Comparison of ENCODE assay signal across 9 cellular contexts in genomic region chr12:124496584-124496983, GRCh38.
DNase-seq lines count a peak whose midpoint lies in the region; ATAC-seq and TF ChIP-seq lines count a peak whose summit lies in the region.
"Had no signal": no experiment of that assay in that cellular context is flagged by ENCODE, and none has a peak within 500 bp of the region (broad histone marks: within the 10 kb centered on the region; RNA-seq: fewer than 3 reads in every experiment).

No MANE protein-coding gene starts in this region.

- no peak overlapping the region for H3K4me3 Mint-ChIP-seq in activated naive CD4-positive, alpha-beta T cell treated with anti-CD3 and anti-CD28 coated beads, Interleukin-2, amount 10 ng/mL, durations not matched to agents 7 days and 5 days

- peaks cover 33 to 61% of the 10 kb centered on the region in 2 experiments; a peak in 3 of 4 replicates for H3K4me1 ChIP-seq in SK-N-SH (ENCODE audit: control insufficient read depth in 1 of 2, insufficient read depth in 2 of 2, low read depth in 1 of 2, low read length in 1 of 2)
- H3K4me1 ChIP-seq in osteoblast (ENCODE audit: insufficient read depth, low read length) = peaks cover 27% of the 10 kb centered on the region

- in situ Hi-C loops in T47D (cut with HindIII; ENCODE audit: low pct_unique_long_range_greater_than_20kb, low sequenced_read_pairs) = no loop called here

- H3K9ac ChIP-seq in SK-N-SH = no peak overlapping the region

- 77% methylated on average over 3 of the region's 3 CpGs for WGBS in SK-N-SH (ENCODE audit: low lambda C conversion rate)

- H3K27me3 Mint-ChIP-seq in activated naive CD4-positive, alpha-beta T cell treated with anti-CD3 and anti-CD28 coated beads, Interleukin-2, amount 10 ng/mL, durations not matched to agents 7 days and 5 days = no peaks in the 10 kb centered on the region
- H3K27me3 Mint-ChIP-seq: progenitor cell of endocrine pancreas had no signal

- H3K27me3 ChIP-seq in SK-N-SH (ENCODE audit: insufficient read depth) (no peaks in the 10 kb centered on the region), osteoblast (ENCODE audit: insufficient read depth, low read length) (no peaks in the 10 kb centered on the region)

- TF ChIP-seq CTCF in SK-N-SH (IDR thresholded peaks at IDR 0.05) = no peak
- no peak for TF ChIP-seq CTCF in osteoblast (IDR thresholded peaks at IDR 0.05; ENCODE audit: extremely low read depth, low read depth, low read length)

- no peak overlapping the region for H3K27ac Mint-ChIP-seq in activated naive CD4-positive, alpha-beta T cell treated with anti-CD3 and anti-CD28 coated beads, Interleukin-2, amount 10 ng/mL, durations not matched to agents 7 days and 5 days

- DNase-seq in SK-N-SH (peak; percentile 66), HEK293T (ENCODE audit: extremely low spot score) (peak; percentile 38), T47D (ENCODE audit: low read depth in 1 of 2, low spot score in 1 of 2) (peak; percentile 66 to 81), osteoblast (ENCODE audit: insufficient read length, low spot score, missing footprints) (peak; percentile 97), T-helper 1 cell (no peak)
- no peak for DNase-seq in stimulated activated CD4-positive, alpha-beta T cell treated with anti-CD3 and anti-CD28 coated beads, Interleukin-12 subunit alpha, Interleukin-12 subunit beta, amount 100 ng/mL, for 4 hours
- no peak for DNase-seq in activated naive CD4-positive, alpha-beta T cell treated with anti-CD3 and anti-CD28 coated beads, Interleukin-2, amount 10 ng/mL, durations not matched to agents 7 days and 5 days

- H3K27ac ChIP-seq in SK-N-SH (ENCODE audit: low read depth in 2 of 2, low read length in 1 of 2) (peak overlapping the region in 1 of 2 experiments; percentile 28; a peak in 1 of 4 replicates), osteoblast (ENCODE audit: low read depth, low read length) (peak overlapping the region; percentile 89)

- H3K36me3 ChIP-seq in SK-N-SH (replicated peaks in 1 of 2; ENCODE audit: control insufficient read depth in 1 of 2, insufficient read depth in 2 of 2, low read length in 1 of 2) (peaks cover 7 to 25% of the 10 kb centered on the region in 2 experiments), osteoblast (ENCODE audit: insufficient read depth, low read length) (peaks cover 14% of the 10 kb centered on the region)

- peaks cover 3% of the 10 kb centered on the region for H3K36me3 Mint-ChIP-seq in activated naive CD4-positive, alpha-beta T cell treated with anti-CD3 and anti-CD28 coated beads, Interleukin-2, amount 10 ng/mL, durations not matched to agents 7 days and 5 days

- H2AFZ ChIP-seq in SK-N-SH (ENCODE audit: low read depth) (no peak overlapping the region), osteoblast (ENCODE audit: low read length) (no peak overlapping the region)

- no peak overlapping the region for H3K4me3 ChIP-seq in SK-N-SH (ENCODE audit: low read depth in 2 of 2, low read length in 1 of 2)
- no peak overlapping the region for H3K4me3 ChIP-seq in osteoblast (ENCODE audit: insufficient read depth, low read length)

- H3F3A ChIP-seq in SK-N-SH (replicated peaks; ENCODE audit: insufficient read depth) = peaks cover 5% of the 10 kb centered on the region

- H3K9me3 ChIP-seq in SK-N-SH (no peaks in the 10 kb centered on the region), osteoblast (ENCODE audit: low read depth, low read length) (no peaks in the 10 kb centered on the region)

- H3K4me1 Mint-ChIP-seq in activated naive CD4-positive, alpha-beta T cell treated with anti-CD3 and anti-CD28 coated beads, Interleukin-2, amount 10 ng/mL, durations not matched to agents 7 days and 5 days = peaks cover 23% of the 10 kb centered on the region

- H3K4me2 ChIP-seq in SK-N-SH (no peak overlapping the region), osteoblast (ENCODE audit: insufficient read depth, low read length) (no peak overlapping the region)

- CTCF ChIA-PET in SK-N-SH (lab: Yijun Ruan, JAX) (interaction anchor here (1.0 kb wide), 1 partner anchor 10 kb away, joined by 3 read pairs; no protein-coding TSS in a partner anchor), HEK293T (lab: Yijun Ruan, JAX) (no interaction called here)
- CTCF ChIA-PET in activated naive CD4-positive, alpha-beta T cell treated with anti-CD3 and anti-CD28 coated beads, Interleukin-2, amount 10 ng/mL, durations not matched to agents 7 days and 5 days (lab: Charles Lee) = no interaction called here

- POLR2A ChIA-PET in SK-N-SH (lab: Yijun Ruan, JAX) (no interaction called here), HEK293T (lab: Yijun Ruan, JAX) (no interaction called here)

- H4K20me1 ChIP-seq in SK-N-SH (ENCODE audit: insufficient read depth) (peaks cover 100% of the 10 kb centered on the region), osteoblast (ENCODE audit: insufficient read depth, low read length) (peaks cover 90% of the 10 kb centered on the region)

- ATAC-seq in SK-N-SH treated with all-trans-retinoic acid at 6 μM for 48 hours = no peak

- H3K79me2 ChIP-seq in SK-N-SH (ENCODE audit: insufficient read depth) = peaks cover 98% of the 10 kb centered on the region
- peaks cover 90% of the 10 kb centered on the region for H3K79me2 ChIP-seq in osteoblast (ENCODE audit: insufficient read depth, low read length)

- no peaks in the 10 kb centered on the region for H3K9me2 ChIP-seq in SK-N-SH

- no peak for TF ChIP-seq EP300 in SK-N-SH (IDR thresholded peaks at IDR 0.05; ENCODE audit: borderline replicate concordance in 1 of 2, low read depth in 1 of 2, low read length in 1 of 2)

- H3K9me3 Mint-ChIP-seq in activated naive CD4-positive, alpha-beta T cell treated with anti-CD3 and anti-CD28 coated beads, Interleukin-2, amount 10 ng/mL, durations not matched to agents 7 days and 5 days = no peaks in the 10 kb centered on the region

- no peak for TF ChIP-seq RAD21 in SK-N-SH (IDR thresholded peaks at IDR 0.05; ENCODE audit: low read length)

TF ChIP-seq in SK-N-SH, 30 proteins besides CTCF, POLR2A, EP300 and RAD21:
- TF ChIP-seq USF2 (IDR thresholded peaks at IDR 0.05; ENCODE audit: borderline replicate concordance, low read depth, low read length) = no peak
- TF ChIP-seq USF1 (IDR thresholded peaks at IDR 0.05; ENCODE audit: borderline replicate concordance, low read depth) = peak; percentile 73

TF ChIP-seq in SK-N-SH treated with all-trans-retinoic acid at 6 μM for 48 hours, 23 proteins besides CTCF, POLR2A, EP300 and RAD21 (continues in another document):
- TF ChIP-seq ESRRG (CRISPR knock-in tag; IDR thresholded peaks at IDR 0.05) = no peak
- TF ChIP-seq SNAI2 (CRISPR knock-in tag; IDR thresholded peaks at IDR 0.05) = no peak
- TF ChIP-seq ARNTL (CRISPR knock-in tag; IDR thresholded peaks at IDR 0.05; ENCODE audit: borderline replicate concordance, low read depth) = no peak
- TF ChIP-seq TCF4 (CRISPR knock-in tag; IDR thresholded peaks at IDR 0.05; ENCODE audit: borderline replicate concordance) = no peak
- no peak for TF ChIP-seq PPARA (CRISPR knock-in tag; IDR thresholded peaks at IDR 0.05; ENCODE audit: borderline replicate concordance)
- TF ChIP-seq PATZ1 (CRISPR knock-in tag; IDR thresholded peaks at IDR 0.05; ENCODE audit: borderline replicate concordance) = no peak
- no peak for TF ChIP-seq BACH2 (CRISPR knock-in tag; IDR thresholded peaks at IDR 0.05; ENCODE audit: borderline replicate concordance)
- no peak for TF ChIP-seq RARB (CRISPR knock-in tag; IDR thresholded peaks at IDR 0.05)

TF ChIP-seq in HEK293T, 16 proteins besides CTCF, POLR2A, EP300 and RAD21:
- no peak for TF ChIP-seq ZNF384 (IDR thresholded peaks at IDR 0.05)
- no peak for TF ChIP-seq LEF1 (IDR thresholded peaks at IDR 0.05; ENCODE audit: borderline replicate concordance)
- TF ChIP-seq L3MBTL2 (conservative IDR thresholded peaks at IDR 0.05) = no peak
- TF ChIP-seq SUZ12 (IDR thresholded peaks at IDR 0.05) = no peak
- no peak for TF ChIP-seq FOXM1 (IDR thresholded peaks at IDR 0.05; ENCODE audit: borderline replicate concordance)
- no peak for TF ChIP-seq ARNT (IDR thresholded peaks at IDR 0.05)
- TF ChIP-seq FOXA1 (IDR thresholded peaks at IDR 0.05) = no peak
- TF ChIP-seq HDGF (IDR thresholded peaks at IDR 0.05; ENCODE audit: borderline replicate concordance) = no peak
- TF ChIP-seq SP1 (IDR thresholded peaks at IDR 0.05) = no peak
- TF ChIP-seq PKNOX1 (IDR thresholded peaks at IDR 0.05) = no peak
- no peak for TF ChIP-seq ELF4 (IDR thresholded peaks at IDR 0.05)
- no peak for TF ChIP-seq BHLHE40 (IDR thresholded peaks at IDR 0.05; ENCODE audit: borderline replicate concordance)
- no peak for TF ChIP-seq FOXK2 (IDR thresholded peaks at IDR 0.05)
- TF ChIP-seq CTBP1 (IDR thresholded peaks at IDR 0.05; ENCODE audit: borderline replicate concordance) = no peak
- no peak for TF ChIP-seq TARDBP (IDR thresholded peaks at IDR 0.05)
- no peak for TF ChIP-seq NFRKB (IDR thresholded peaks at IDR 0.05)

Comparison
In these comparisons a context has a peak if more than half of its experiments do, and no peak if none do; other contexts are left out.
1. DNase-seq: peak in SK-N-SH (single experiment), HEK293T (single experiment), T47D (2 of 2) and osteoblast (single experiment); none in T-helper 1 cell (0 of 5), stimulated activated CD4-positive, alpha-beta T cell treated with anti-CD3 and anti-CD28 coated beads, Interleukin-12 subunit alpha, Interleukin-12 subunit beta, amount 100 ng/mL, for 4 hours (single experiment) and activated naive CD4-positive, alpha-beta T cell treated with anti-CD3 and anti-CD28 coated beads, Interleukin-2, amount 10 ng/mL, durations not matched to agents 7 days and 5 days (single experiment).